ENCODE assay signal across 20 cellular contexts in genomic region chr10:111879964-111880363, GRCh38.
DNase-seq lines count a peak whose midpoint lies in the region; ATAC-seq, FAIRE-seq and TF ChIP-seq lines count a peak whose summit lies in the region.
"Had no signal": no experiment of that assay in that cellular context is flagged by ENCODE, and none has a peak within 500 bp of the region (broad histone marks: within the 10 kb centered on the region; RNA-seq: fewer than 3 reads in every experiment).

No MANE protein-coding gene starts in this region.

- H3K9me3 ChIP-seq in GM12878 (replicated peaks; ENCODE audit: control insufficient read depth, insufficient read depth, low read length) (no peaks in the 10 kb centered on the region), smooth muscle cell (replicated peaks; ENCODE audit: low read depth) (no peaks in the 10 kb centered on the region)
- H3K9me3 ChIP-seq: BE2C had no signal

- DNase-seq in GM12878 (ENCODE audit: low read depth, low spot score): no peak
- DNase-seq in fibroblast of villous mesenchyme (ENCODE audit: low read depth): peak; percentile 35
- DNase-seq in smooth muscle cell (lab: John Stamatoyannopoulos, UW; ENCODE audit: unreplicated experiment): no peak
- DNase-seq in nucleus accumbens (lab: John Stamatoyannopoulos, UW): no peak
- no peak for DNase-seq in activated gamma-delta T cell (lab: John Stamatoyannopoulos, UW)
- no peak for DNase-seq in substantia nigra (lab: John Stamatoyannopoulos, UW)
- DNase-seq: ACHN; BE2C; C1 segment of cervical spinal cord; CD4-positive, CD25-positive, alpha-beta regulatory T cell; CD8-positive, alpha-beta memory T cell; COR-L47; DMS 273 treated with DMSO at 0.1 percent for 48 hours; GM23248; IMR-90 had no signal

- H3K27me3 ChIP-seq in GM12878 (replicated peaks in 1 of 2; ENCODE audit: control insufficient read depth in 2 of 2, insufficient read depth in 2 of 2, low read length in 1 of 2) (no peaks in the 10 kb centered on the region), smooth muscle cell (ENCODE audit: low read depth) (no peaks in the 10 kb centered on the region)
- H3K27me3 ChIP-seq: BE2C had no signal

- SMC1A ChIA-PET in GM12878 (lab: Charles Lee; ENCODE audit: uncharacterized antibody, unreplicated experiment): no interaction called here

- WGBS in GM12878 (ENCODE audit: insufficient coverage, insufficient replicate concordance, low lambda C conversion rate, missing lambda C conversion rate): 4% methylated on average over 2 of the region's 2 CpGs
- WGBS in smooth muscle cell (ENCODE audit: low lambda C conversion rate): 79% methylated on average over 2 of the region's 2 CpGs

- RAD21 ChIA-PET in GM12878 (lab: Charles Lee; ENCODE audit: unreplicated experiment): no interaction called here

- no TSS peak for BruUV-seq in GM12878 (replicated peaks; lab: Mats Ljungman, UMichigan)

- no peak overlapping the region for H3K4me2 ChIP-seq in GM12878 (ENCODE audit: control insufficient read depth, insufficient read depth)
- H3K4me2 ChIP-seq in smooth muscle cell: no peak overlapping the region

- POLR2A ChIA-PET in GM12878 (lab: Charles Lee): no interaction called here

- H3F3A ChIP-seq in smooth muscle cell (ENCODE audit: low read depth): no peaks in the 10 kb centered on the region

- no peak overlapping the region for H3K4me3 ChIP-seq in GM12878
- no peak overlapping the region for H3K4me3 ChIP-seq in fibroblast of villous mesenchyme (ENCODE audit: low read depth, low read length)
- H3K4me3 ChIP-seq in smooth muscle cell: no peak overlapping the region
- H3K4me3 ChIP-seq: GM23248 had no signal

- ATAC-seq in GM12878: no peak

- TF ChIP-seq POLR2A in GM12878 (IDR thresholded peaks at IDR 0.05; ENCODE audit: low read depth, low read length): no peak

- CTCF ChIA-PET in GM12878 (lab: Yijun Ruan, JAX): no interaction called here

- no peaks in the 10 kb centered on the region for H3K4me1 ChIP-seq in GM12878 (ENCODE audit: control insufficient read depth, insufficient read depth, low read length)
- no peaks in the 10 kb centered on the region for H3K4me1 ChIP-seq in smooth muscle cell (ENCODE audit: low read depth)
- H3K4me1 ChIP-seq: BE2C had no signal

- H3K27ac ChIP-seq in GM12878 (ENCODE audit: control insufficient read depth, insufficient read depth): no peak overlapping the region
- H3K27ac ChIP-seq in smooth muscle cell (ENCODE audit: low read depth): peak overlapping the region; percentile 7
- no peak overlapping the region for H3K27ac ChIP-seq in substantia nigra (ENCODE audit: low read depth, low read length, poor library complexity, severe bottlenecking)
- H3K27ac ChIP-seq: GM23248 had no signal

- no peaks in the 10 kb centered on the region for H3K36me3 ChIP-seq in GM12878 (ENCODE audit: control insufficient read depth in 2 of 2, insufficient read depth in 2 of 2, low read length in 1 of 2)
- H3K36me3 ChIP-seq in smooth muscle cell (ENCODE audit: low read depth): no peaks in the 10 kb centered on the region
- H3K36me3 ChIP-seq: BE2C had no signal

- no peak for TF ChIP-seq RAD21 in GM12878 (IDR thresholded peaks at IDR 0.05; ENCODE audit: insufficient read depth, low read depth, low read length)

- TF ChIP-seq EP300 in GM12878 (IDR thresholded peaks at IDR 0.05; ENCODE audit: borderline replicate concordance in 1 of 2, control insufficient read depth in 1 of 2, low read depth in 2 of 2, low read length in 2 of 2): no peak

- FAIRE-seq in GM12878 (lab: Jason Lieb, UNC): peak; percentile 41
- FAIRE-seq: A204.1, G401.6, GM12892, GM18507, HTR-8/SVneo had no signal

- no peak for TF ChIP-seq CTCF in GM12878 (IDR thresholded peaks at IDR 0.05 in 2 of 3, conservative IDR thresholded peaks at IDR 0.05 in 1 of 3; ENCODE audit: control insufficient read depth in 2 of 3, extremely low read depth in 1 of 3, insufficient read depth in 1 of 3, low read depth in 3 of 3, low read length in 3 of 3)
- no peak for TF ChIP-seq CTCF in fibroblast of villous mesenchyme (IDR thresholded peaks at IDR 0.05; ENCODE audit: insufficient read depth, low read depth, low read length)
- TF ChIP-seq CTCF in smooth muscle cell (IDR thresholded peaks at IDR 0.05; ENCODE audit: borderline replicate concordance, insufficient read depth, poor library complexity, severe bottlenecking): no peak

- H4K20me1 ChIP-seq in GM12878 (ENCODE audit: control insufficient read depth, insufficient read depth) (no peaks in the 10 kb centered on the region), smooth muscle cell (ENCODE audit: low read depth) (no peaks in the 10 kb centered on the region)

- intact Hi-C loops in GM12878 (cut with micrococcal nuclease; ENCODE audit: unreplicated experiment): no loop called here

- H3K79me2 ChIP-seq in GM12878 (ENCODE audit: control insufficient read depth, insufficient read depth, low read length): no peaks in the 10 kb centered on the region
- H3K79me2 ChIP-seq in smooth muscle cell (ENCODE audit: low read depth): no peaks in the 10 kb centered on the region

- in situ Hi-C loops in GM12878 (cut with MboI): no loop called here

- H3K9ac ChIP-seq in GM12878 (ENCODE audit: control insufficient read depth, insufficient read depth, low read length) (no peak overlapping the region), smooth muscle cell (ENCODE audit: low read depth) (no peak overlapping the region)
- H3K9ac ChIP-seq: GM23248 had no signal

- no peak overlapping the region for H2AFZ ChIP-seq in GM12878 (ENCODE audit: control insufficient read depth, low read depth, low read length)
- H2AFZ ChIP-seq in smooth muscle cell (ENCODE audit: low read depth): no peak overlapping the region
- H2AFZ ChIP-seq: GM23248 had no signal

TF ChIP-seq in GM12878, 131 proteins besides CTCF, POLR2A, EP300 and RAD21:
- no peak for TF ChIP-seq KLF5 (IDR thresholded peaks at IDR 0.05; ENCODE audit: partially characterized antibody)
- TF ChIP-seq NKRF (conservative IDR thresholded peaks at IDR 0.05): no peak
- no peak for TF ChIP-seq HDAC6 (IDR thresholded peaks at IDR 0.05; ENCODE audit: unreplicated experiment)
